ENCODE assay signal across 1 cellular context in genomic region chr19:40798997-40799557, GRCh38.
TF ChIP-seq lines count a peak whose summit lies in the region.

TSS of gene EGLN2 (plus strand) at chr19:40799191. CDS start at chr19:40800573, 1,382 bp downstream.

TF ChIP-seq in GM12878, 131 proteins besides CTCF, POLR2A, EP300 and RAD21 (continued from another document):
- TF ChIP-seq ZNF687 (IDR thresholded peaks at IDR 0.05) (no peak), GATAD2B (conservative IDR thresholded peaks at IDR 0.05; ENCODE audit: low read depth) (no peak), ESRRA (IDR thresholded peaks at IDR 0.05; ENCODE audit: low read length) (no peak), HCFC1 (IDR thresholded peaks at IDR 0.05; ENCODE audit: low read length) (no peak), SPI1 (IDR thresholded peaks at IDR 0.05; ENCODE audit: borderline replicate concordance, insufficient read depth, low read depth, low read length) (no peak; the same call in 1 of the 2 replicates), CEBPB (IDR thresholded peaks at IDR 0.05; ENCODE audit: borderline replicate concordance in 1 of 2, low read depth in 2 of 2, low read length in 2 of 2) (no peak), NR2F1 (conservative IDR thresholded peaks at IDR 0.05) (0 out of 2 replicates have a peak, but pooled peaks have one; percentile 17), EZH2 (IDR thresholded peaks at IDR 0.05; ENCODE audit: borderline replicate concordance, control insufficient read depth, low read depth, low read length) (no peak), DPF2 (IDR thresholded peaks at IDR 0.05) (no peak), KAT2A (conservative IDR thresholded peaks at IDR 0.05; ENCODE audit: control insufficient read depth, low read depth, low read length) (no peak), SUPT20H (IDR thresholded peaks at IDR 0.05; ENCODE audit: borderline replicate concordance, control insufficient read depth, low read depth, low read length) (no peak), MEF2B (IDR thresholded peaks at IDR 0.05; ENCODE audit: partially characterized antibody, poor library complexity, severe bottlenecking) (no peak), GABPA (IDR thresholded peaks at IDR 0.05; ENCODE audit: low read depth) (no peak), SRF (IDR thresholded peaks at IDR 0.05; ENCODE audit: low read depth in 2 of 2, low read length in 2 of 2) (no peak), MEF2A (IDR thresholded peaks at IDR 0.05; ENCODE audit: insufficient read depth, low read depth, low read length) (0 out of 2 replicates have a peak, but pooled peaks have one; percentile 2), MTA2 (IDR thresholded peaks at IDR 0.05; ENCODE audit: low read depth) (no peak), CREM (IDR thresholded peaks at IDR 0.05; ENCODE audit: low read depth) (no peak), USF1 (IDR thresholded peaks at IDR 0.05; ENCODE audit: borderline replicate concordance, extremely low read length, insufficient read depth, low read depth, low read length) (peak; percentile 92), CHD1 (IDR thresholded peaks at IDR 0.05; ENCODE audit: low read depth, low read length) (no peak)
